In the genomic region with DNA sequence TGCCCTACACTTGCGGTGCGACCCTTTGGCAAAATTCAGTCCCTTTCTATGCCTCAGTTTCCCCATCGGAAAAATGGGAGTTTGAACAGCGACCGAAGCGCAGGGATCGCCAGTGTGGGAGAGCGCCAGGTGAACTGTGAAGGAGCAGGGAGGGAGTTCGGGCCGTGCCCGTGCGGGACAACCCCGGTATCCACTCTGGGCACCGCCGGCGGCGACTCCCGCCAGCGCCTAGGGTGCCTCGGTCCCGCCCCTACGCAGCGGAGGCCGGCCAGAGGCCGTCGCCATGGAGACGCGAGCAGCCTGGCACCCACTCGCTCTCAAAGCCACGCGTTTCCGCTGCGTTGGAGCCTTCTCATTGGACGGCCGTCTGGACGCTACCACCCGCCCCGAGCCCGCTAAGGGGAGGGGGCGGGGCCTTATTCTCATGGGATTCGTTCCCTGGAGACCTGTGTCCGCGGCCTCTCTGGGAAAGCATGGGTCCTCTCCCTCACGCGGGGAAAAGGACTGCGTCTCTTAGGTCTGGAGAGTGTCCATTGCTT, we compare ENCODE assay signal across 7 cellular contexts. TPM values are rescaled to one million over a fixed set of nuclear protein-coding genes. Genes with fewer than 3 reads are reported as not detected.
DNase-seq lines count a peak whose midpoint lies in the region; ATAC-seq and TF ChIP-seq lines count a peak whose summit lies in the region.

No MANE protein-coding gene starts in this region.

- peaks cover 40% of the 10 kb centered on the region for H3K79me2 ChIP-seq in hepatocyte

- H3K4me3 ChIP-seq in astrocyte of the cerebellum (ENCODE audit: low read depth, low read length) (peak overlapping the region; percentile 80), hepatocyte (peak overlapping the region; percentile 56)

- in situ Hi-C loops in astrocyte of the cerebellum (cut with HindIII; ENCODE audit: low sequenced_read_pairs) = no loop called here

- ATAC-seq in GM18499 (IDR thresholded peaks at IDR 0.05; ENCODE audit: insufficient read depth, unreplicated experiment) (peak; percentile 56), HG02943 (IDR thresholded peaks at IDR 0.05; ENCODE audit: low read depth, unreplicated experiment) (peak; percentile 70)

- H3K4me3 Mint-ChIP-seq in T-helper 2 cell treated with Interferon-gamma antibody and Interleukin-4, amounts not matched to agents 5 μg/mL and 100 μg/mL, for 36 hours = peak overlapping the region; percentile 91

- H3K4me1 ChIP-seq in hepatocyte (ENCODE audit: insufficient read depth) = peaks cover 21% of the 10 kb centered on the region

- no peaks in the 10 kb centered on the region for H3K36me3 ChIP-seq in hepatocyte (replicated peaks; ENCODE audit: insufficient read depth, low read depth)

- H3K9me3 ChIP-seq in hepatocyte (ENCODE audit: low read depth) = no peaks in the 10 kb centered on the region

- H3K36me3 Mint-ChIP-seq in T-helper 2 cell treated with Interferon-gamma antibody and Interleukin-4, amounts not matched to agents 5 μg/mL and 100 μg/mL, for 36 hours (ENCODE audit: low read depth) = peaks cover 5% of the 10 kb centered on the region

- H3K4me2 ChIP-seq in hepatocyte = peak overlapping the region; percentile 82

- peaks cover 45% of the 10 kb centered on the region for H3K4me1 Mint-ChIP-seq in T-helper 2 cell treated with Interferon-gamma antibody and Interleukin-4, amounts not matched to agents 5 μg/mL and 100 μg/mL, for 36 hours (ENCODE audit: low read depth)

- H3K27me3 Mint-ChIP-seq in T-helper 2 cell treated with Interferon-gamma antibody and Interleukin-4, amounts not matched to agents 5 μg/mL and 100 μg/mL, for 36 hours (ENCODE audit: low read depth) = no peaks in the 10 kb centered on the region

- DNase-seq in NCI-H187 treated with DMSO at 0.1 percent for 48 hours (lab: John Stamatoyannopoulos, UW) = peak; percentile 85
- DNase-seq in T-helper 2 cell treated with Interferon-gamma antibody and Interleukin-4, amounts not matched to agents 5 μg/mL and 100 μg/mL, for 36 hours (ENCODE audit: low spot score) = peak; percentile 98
- peak; percentile 88 for DNase-seq in astrocyte of the cerebellum (ENCODE audit: low read depth)
- peak; percentile 99 for DNase-seq in hepatocyte (ENCODE audit: low spot score)
- DNase-seq in renal cortical epithelial cell (ENCODE audit: low read depth) = peak; percentile 92

- H3K27ac Mint-ChIP-seq in T-helper 2 cell treated with Interferon-gamma antibody and Interleukin-4, amounts not matched to agents 5 μg/mL and 100 μg/mL, for 36 hours = peak overlapping the region; percentile 92

- no peaks in the 10 kb centered on the region for H3K9me2 ChIP-seq in hepatocyte (replicated peaks; ENCODE audit: insufficient read depth)

- peak overlapping the region; percentile 72 for H2AFZ ChIP-seq in hepatocyte

- H3K27ac ChIP-seq in hepatocyte = peak overlapping the region; percentile 92

- TF ChIP-seq CTCF in astrocyte of the cerebellum (IDR thresholded peaks at IDR 0.05; ENCODE audit: low read depth, low read length, missing control alignments) (no peak), hepatocyte (IDR thresholded peaks at IDR 0.05; ENCODE audit: poor library complexity) (no peak)

- H4K20me1 ChIP-seq in hepatocyte (ENCODE audit: insufficient read depth, poor library complexity, severe bottlenecking) = peaks cover 35% of the 10 kb centered on the region

- no peaks in the 10 kb centered on the region for H3K9me3 Mint-ChIP-seq in T-helper 2 cell treated with Interferon-gamma antibody and Interleukin-4, amounts not matched to agents 5 μg/mL and 100 μg/mL, for 36 hours

- under 1% methylated on average over 34 of the region's 46 CpGs for WGBS in hepatocyte (ENCODE audit: low lambda C conversion rate, missing lambda C conversion rate)

- no peaks in the 10 kb centered on the region for H3K27me3 ChIP-seq in hepatocyte

RNA-seq across cellular contexts. Expression of gene MLEC, which starts 0.7 kb away (rescaled TPM):
- 132 and 135 TPM in 2 replicates for total RNA-seq in hepatocyte
- 210 and 227 TPM in 2 replicates for polyA plus RNA-seq in hepatocyte
- total RNA-seq in renal cortical epithelial cell = 137 and 146 TPM in 2 replicates

RNA-seq across cellular contexts. Expression of gene UNC119B, which starts 24.0 kb away (rescaled TPM):
- 24.7 and 26.0 TPM in 2 replicates for total RNA-seq in hepatocyte
- 5.2 and 10.9 TPM in 2 replicates for polyA plus RNA-seq in hepatocyte
- 16.8 and 68.2 TPM in 2 replicates for total RNA-seq in renal cortical epithelial cell

RNA-seq across cellular contexts. Expression of gene ACADS, which starts 39.4 kb away (rescaled TPM):
- total RNA-seq in hepatocyte = 53.5 and 59.6 TPM in 2 replicates
- polyA plus RNA-seq in hepatocyte = 58.0 and 66.8 TPM in 2 replicates
- 28.0 and 36.5 TPM in 2 replicates for total RNA-seq in renal cortical epithelial cell

RNA-seq across cellular contexts. Expression of gene CABP1, which starts 45.8 kb away (rescaled TPM):
- 1.5 TPM in 1 of 2 replicates, not detected in the other for total RNA-seq in hepatocyte
- 0.74 TPM in 1 of 2 replicates, not detected in the other for polyA plus RNA-seq in hepatocyte
- total RNA-seq in renal cortical epithelial cell = not detected in 2 replicates

Comparison
In these comparisons a context has a peak if more than half of its experiments do, and no peak if none do; other contexts are left out.
1. Peak in every context shown above with its lines: DNase-seq, ATAC-seq, H3K4me3 ChIP-seq and H3K27ac ChIP-seq.